17 cellular contexts compared by ENCODE assay signal in the genomic region with DNA sequence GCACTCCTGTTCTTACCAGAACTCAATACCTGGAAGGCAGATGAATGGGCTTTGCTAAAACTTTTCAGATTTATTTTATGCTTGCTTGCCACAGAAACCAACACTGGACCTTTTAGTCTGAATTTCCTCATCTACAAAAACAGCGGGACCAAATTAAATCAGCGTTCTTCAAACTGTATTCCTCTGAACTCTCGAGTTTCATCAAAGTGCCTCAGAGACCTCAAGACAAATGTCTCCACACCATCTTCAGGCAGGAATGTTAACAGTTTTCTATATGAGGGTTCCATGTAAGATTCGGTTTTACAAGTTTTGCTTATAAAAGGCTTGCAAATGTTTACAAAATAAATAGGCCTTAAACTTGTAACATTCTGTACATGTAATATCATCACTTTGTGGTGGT.
DNase-seq lines count a peak whose midpoint lies in the region; ATAC-seq and TF ChIP-seq lines count a peak whose summit lies in the region.
"Had no signal": no experiment of that assay in that cellular context is flagged by ENCODE, and none has a peak within 500 bp of the region (broad histone marks: within the 10 kb centered on the region; RNA-seq: fewer than 3 reads in every experiment).

No MANE protein-coding gene starts in this region.

- no peaks in the 10 kb centered on the region for H3K27me3 Mint-ChIP-seq in CD8-positive, alpha-beta T cell (ENCODE audit: low read depth)
- H3K27me3 Mint-ChIP-seq: activated T-helper 17 cell treated with anti-CD3 and anti-CD28 coated beads, Interleukin-2, amount 50 U/mL, for 72 hours; IgD-negative memory B cell had no signal

- H3K4me1 Mint-ChIP-seq in CD8-positive, alpha-beta T cell (ENCODE audit: low read depth): peaks cover 78% of the 10 kb centered on the region

- CTCF ChIA-PET in CD8-positive, alpha-beta T cell (lab: Charles Lee): interaction anchor here (1.3 kb wide), 1 partner anchor 46 kb away, joined by 3 read pairs; no protein-coding TSS in a partner anchor
- CTCF ChIA-PET in SK-N-SH (lab: Yijun Ruan, JAX): interaction anchor here (0.7 to 1.2 kb wide), 3 partner anchors 11 to 62 kb away, joined by 3 to 5 read pairs (median 3); no protein-coding TSS in a partner anchor

- H3K36me3 ChIP-seq in CD8-positive, alpha-beta T cell (ENCODE audit: insufficient read depth, low read length): no peaks in the 10 kb centered on the region
- H3K36me3 ChIP-seq in SK-N-SH (replicated peaks in 1 of 2; ENCODE audit: control insufficient read depth in 1 of 2, insufficient read depth in 2 of 2, low read length in 1 of 2) (peaks cover 0 to 16% of the 10 kb centered on the region in 2 experiments), psoas muscle (ENCODE audit: insufficient read depth in 1 of 2, low read depth in 1 of 2) (no peaks in the 10 kb centered on the region)

- H3K4me2 ChIP-seq in SK-N-SH: no peak overlapping the region

- DNase-seq in CD8-positive, alpha-beta T cell: no peak
- DNase-seq in SK-N-SH (no peak), fibroblast of pulmonary artery (ENCODE audit: low read depth) (no peak), psoas muscle (no peak), DMS79 (lab: John Stamatoyannopoulos, UW) (no peak), cerebellar nuclear complex (lab: John Stamatoyannopoulos, UW) (no peak), NCI-H526 treated with DMSO at 0.1 percent for 48 hours (lab: John Stamatoyannopoulos, UW) (no peak), NCI-H187 (lab: John Stamatoyannopoulos, UW) (no peak)
- DNase-seq: activated CD4-positive, alpha-beta T cell treated with anti-CD3 and anti-CD28 coated beads, Interleukin-2, amount 50 U/mL, for 4 hours; mammary epithelial cell; NCI-H1436 treated with DMSO at 0.1 percent for 48 hours; NCI-H526; RPMI8226; stimulated activated CD4-positive, alpha-beta T cell treated with anti-CD3 and anti-CD28 coated beads, Interleukin-4, amount 100 ng/mL, for 4 hours; stimulated activated naive CD8-positive, alpha-beta T cell treated with anti-CD3 and anti-CD28 coated beads, Interleukin-15, Interleukin-2, amounts not matched to agents 100 U/mL and 50 U/mL, for 24 hours had no signal

- H3K27ac ChIP-seq in CD8-positive, alpha-beta T cell (ENCODE audit: low read depth, low read length): no peak overlapping the region
- H3K27ac ChIP-seq in SK-N-SH (ENCODE audit: low read depth in 2 of 2, low read length in 1 of 2) (peak overlapping the region in 1 of 2 experiments; percentile 29; a peak in 1 of 4 replicates), psoas muscle (peak overlapping the region; percentile 5)

- H3K27ac Mint-ChIP-seq in CD8-positive, alpha-beta T cell: peak overlapping the region; percentile 33
- H3K27ac Mint-ChIP-seq: activated T-helper 17 cell treated with anti-CD3 and anti-CD28 coated beads, Interleukin-2, amount 50 U/mL, for 72 hours had no signal

- ATAC-seq in CD8-positive, alpha-beta T cell: no peak
- peak in 1 of 4 donors; percentile 42 for ATAC-seq in psoas muscle
- ATAC-seq: activated T-helper 17 cell treated with anti-CD3 and anti-CD28 coated beads, Interleukin-2, amount 50 U/mL, for 72 hours; stimulated activated naive CD8-positive, alpha-beta T cell treated with anti-CD3 and anti-CD28 coated beads, Interleukin-15, Interleukin-2, amounts not matched to agents 100 U/mL and 50 U/mL, for 24 hours had no signal

- TF ChIP-seq CTCF in CD8-positive, alpha-beta T cell (IDR thresholded peaks at IDR 0.05): no peak
- TF ChIP-seq CTCF in SK-N-SH (IDR thresholded peaks at IDR 0.05): peak; percentile 45
- TF ChIP-seq CTCF in fibroblast of pulmonary artery (IDR thresholded peaks at IDR 0.05; ENCODE audit: low read length, missing control alignments): peak; percentile 2
- peak; percentile 19 for TF ChIP-seq CTCF in psoas muscle (IDR thresholded peaks at IDR 0.05)

- no peak for TF ChIP-seq EP300 in SK-N-SH (IDR thresholded peaks at IDR 0.05; ENCODE audit: borderline replicate concordance in 1 of 2, low read depth in 1 of 2, low read length in 1 of 2)

- no peak overlapping the region for H3K4me3 Mint-ChIP-seq in CD8-positive, alpha-beta T cell
- H3K4me3 Mint-ChIP-seq: activated T-helper 17 cell treated with anti-CD3 and anti-CD28 coated beads, Interleukin-2, amount 50 U/mL, for 72 hours; IgD-negative memory B cell had no signal

- no peaks in the 10 kb centered on the region for H3K27me3 ChIP-seq in CD8-positive, alpha-beta T cell (ENCODE audit: insufficient read depth, low read length)
- no peaks in the 10 kb centered on the region for H3K27me3 ChIP-seq in SK-N-SH (ENCODE audit: insufficient read depth)
- no peaks in the 10 kb centered on the region for H3K27me3 ChIP-seq in psoas muscle (ENCODE audit: insufficient read depth in 3 of 3, low read length in 2 of 3)

- H3K9ac ChIP-seq in SK-N-SH: no peak overlapping the region

- no peak overlapping the region for H3K4me3 ChIP-seq in CD8-positive, alpha-beta T cell (ENCODE audit: low read depth, low read length)
- no peak overlapping the region for H3K4me3 ChIP-seq in SK-N-SH (ENCODE audit: low read depth in 2 of 2, low read length in 1 of 2)
- H3K4me3 ChIP-seq in fibroblast of pulmonary artery (replicated peaks; ENCODE audit: low read depth, low read length): no peak overlapping the region
- no peak overlapping the region for H3K4me3 ChIP-seq in psoas muscle

- intact Hi-C loops in CD8-positive, alpha-beta T cell (cut with DNase I, micrococcal nuclease): no loop called here
- intact Hi-C loops in psoas muscle (cut with DNase I): no loop called here

- H2AFZ ChIP-seq in SK-N-SH (ENCODE audit: low read depth): no peak overlapping the region

- H3K79me2 ChIP-seq in SK-N-SH (ENCODE audit: insufficient read depth): peaks cover 100% of the 10 kb centered on the region

- peaks cover 17% of the 10 kb centered on the region for H3F3A ChIP-seq in SK-N-SH (replicated peaks; ENCODE audit: insufficient read depth)

- TF ChIP-seq RAD21 in SK-N-SH (IDR thresholded peaks at IDR 0.05; ENCODE audit: low read length): no peak

- H3K36me3 Mint-ChIP-seq in CD8-positive, alpha-beta T cell: peaks cover 10% of the 10 kb centered on the region

- no peaks in the 10 kb centered on the region for H3K9me2 ChIP-seq in SK-N-SH

- peaks cover 99% of the 10 kb centered on the region for H4K20me1 ChIP-seq in SK-N-SH (ENCODE audit: insufficient read depth)

- peaks cover 10% of the 10 kb centered on the region for H3K4me1 ChIP-seq in CD8-positive, alpha-beta T cell (ENCODE audit: insufficient read depth, low read length)
- H3K4me1 ChIP-seq in SK-N-SH (ENCODE audit: control insufficient read depth in 1 of 2, insufficient read depth in 2 of 2, low read depth in 1 of 2, low read length in 1 of 2) (peaks cover 0 to 31% of the 10 kb centered on the region in 2 experiments; a peak in 3 of 4 replicates), psoas muscle (peaks cover 67% of the 10 kb centered on the region)

- POLR2A ChIA-PET in CD8-positive, alpha-beta T cell (lab: Charles Lee): no interaction called here
- POLR2A ChIA-PET in SK-N-SH (lab: Yijun Ruan, JAX): interaction anchor here (1.2 kb wide), 1 partner anchor 10 kb away, joined by 3 read pairs; no protein-coding TSS in a partner anchor

- WGBS in SK-N-SH (ENCODE audit: low lambda C conversion rate): 85% methylated on average over 4 of the region's 4 CpGs
- WGBS in psoas muscle, 3 donors: 48 to 70% (median 50%) methylated on average over 4 of the region's 4 CpGs

- no peaks in the 10 kb centered on the region for H3K9me3 Mint-ChIP-seq in CD8-positive, alpha-beta T cell
- H3K9me3 Mint-ChIP-seq: activated T-helper 17 cell treated with anti-CD3 and anti-CD28 coated beads, Interleukin-2, amount 50 U/mL, for 72 hours; IgD-negative memory B cell had no signal

- no peaks in the 10 kb centered on the region for H3K9me3 ChIP-seq in CD8-positive, alpha-beta T cell (ENCODE audit: low read length)
- H3K9me3 ChIP-seq in SK-N-SH: no peaks in the 10 kb centered on the region
- no peaks in the 10 kb centered on the region for H3K9me3 ChIP-seq in psoas muscle

TF ChIP-seq in SK-N-SH, 30 proteins besides CTCF, POLR2A, EP300 and RAD21 (continues in another document):
- TF ChIP-seq MEF2A (IDR thresholded peaks at IDR 0.05; ENCODE audit: borderline replicate concordance, low read depth) (no peak), TEAD4 (IDR thresholded peaks at IDR 0.05; ENCODE audit: borderline replicate concordance, insufficient read depth) (no peak), NFIC (IDR thresholded peaks at IDR 0.05; ENCODE audit: borderline replicate concordance) (no peak), YY1 (IDR thresholded peaks at IDR 0.05; ENCODE audit: low read depth) (no peak), ELF1 (IDR thresholded peaks at IDR 0.05) (no peak), JUND (IDR thresholded peaks at IDR 0.05) (no peak), NRF1 (IDR thresholded peaks at IDR 0.05; ENCODE audit: low read depth, low read length) (no peak), CHD2 (IDR thresholded peaks at IDR 0.05; ENCODE audit: low read length, partially characterized antibody) (no peak), FOXM1 (IDR thresholded peaks at IDR 0.05; ENCODE audit: low read depth) (no peak), RXRA (IDR thresholded peaks at IDR 0.05; ENCODE audit: borderline replicate concordance, low read depth) (no peak), FOSL2 (IDR thresholded peaks at IDR 0.05; ENCODE audit: borderline replicate concordance, low read depth) (no peak), RCOR1 (IDR thresholded peaks at IDR 0.05; ENCODE audit: low read length) (no peak), GABPA (IDR thresholded peaks at IDR 0.05; ENCODE audit: low read depth) (no peak)
- TF ChIP-seq, protein P1, sequence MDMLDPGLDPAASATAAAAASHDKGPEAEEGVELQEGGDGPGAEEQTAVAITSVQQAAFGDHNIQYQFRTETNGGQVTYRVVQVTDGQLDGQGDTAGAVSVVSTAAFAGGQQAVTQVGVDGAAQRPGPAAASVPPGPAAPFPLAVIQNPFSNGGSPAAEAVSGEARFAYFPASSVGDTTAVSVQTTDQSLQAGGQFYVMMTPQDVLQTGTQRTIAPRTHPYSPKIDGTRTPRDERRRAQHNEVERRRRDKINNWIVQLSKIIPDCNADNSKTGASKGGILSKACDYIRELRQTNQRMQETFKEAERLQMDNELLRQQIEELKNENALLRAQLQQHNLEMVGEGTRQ (IDR thresholded peaks at IDR 0.05; ENCODE audit: borderline replicate concordance, low read depth, low read length): no peak
- TF ChIP-seq, protein P2, sequence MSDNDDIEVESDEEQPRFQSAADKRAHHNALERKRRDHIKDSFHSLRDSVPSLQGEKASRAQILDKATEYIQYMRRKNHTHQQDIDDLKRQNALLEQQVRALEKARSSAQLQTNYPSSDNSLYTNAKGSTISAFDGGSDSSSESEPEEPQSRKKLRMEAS (IDR thresholded peaks at IDR 0.05; ENCODE audit: low read depth): no peak
